ENCODE assay signal across 22 cellular contexts in genomic region chr17:68782829-68783228, GRCh38.
A peak's percentile ranks its signal among the peaks of the same experiment; 100 is the strongest.
DNase-seq lines count a peak whose midpoint lies in the region; ATAC-seq and TF ChIP-seq lines count a peak whose summit lies in the region.
"Had no signal": no experiment of that assay in that cellular context is flagged by ENCODE, and none has a peak within 500 bp of the region (broad histone marks: within the 10 kb centered on the region; RNA-seq: fewer than 3 reads in every experiment).

No MANE protein-coding gene starts in this region.

- H3K4me3 ChIP-seq in AG10803 (ENCODE audit: low read length): no peak overlapping the region
- no peak overlapping the region for H3K4me3 ChIP-seq in foreskin fibroblast (ENCODE audit: low read depth in 1 of 2, low read length in 2 of 2)
- no peak overlapping the region for H3K4me3 ChIP-seq in skeletal muscle cell (ENCODE audit: low read depth, low read length)
- H3K4me3 ChIP-seq: sigmoid colon had no signal

- no peak for TF ChIP-seq CTCF in AG10803 (conservative IDR thresholded peaks at IDR 0.05; ENCODE audit: low read length)
- TF ChIP-seq CTCF in foreskin fibroblast (IDR thresholded peaks at IDR 0.05; ENCODE audit: low read depth, low read length): no peak

- peak; percentile 100 for DNase-seq in AG10803 (ENCODE audit: low read depth)
- peak; percentile 44 for DNase-seq in RPMI7951 (ENCODE audit: low read depth)
- DNase-seq in foreskin fibroblast: peak; percentile 80 to 87
- DNase-seq in skeletal muscle cell (ENCODE audit: low read depth): peak; percentile 62
- DNase-seq in COLO829 (ENCODE audit: low spot score): no peak
- no peak for DNase-seq in stimulated activated naive CD8-positive, alpha-beta T cell treated with anti-CD3 and anti-CD28 coated beads, Interleukin-15, Interleukin-2, amounts not matched to agents 100 U/mL and 50 U/mL, for 24 hours
- no peak for DNase-seq in NCI-H1417 treated with DMSO at 0.1 percent for 48 hours (lab: John Stamatoyannopoulos, UW)
- DNase-seq: activated CD4-positive, CD25-positive, alpha-beta regulatory T cell treated with anti-CD3 and anti-CD28 coated beads, Interleukin-2, amount 50 U/mL, for 72 hours; activated CD8-positive, alpha-beta T cell treated with anti-CD3 and anti-CD28 coated beads for 36 hours; activated gamma-delta T cell; activated naive CD8-positive, alpha-beta T cell treated with anti-CD3 and anti-CD28 coated beads, Interleukin-2, amount 50 U/mL, for 24 hours; activated T-cell treated with anti-CD3 and anti-CD28 coated beads for 4 hours; effector CD8-positive, alpha-beta T cell; erythroblast; mammary epithelial cell; MV-4-11; NCI-H1694; NCI-H2171; NCI-H524; posterior cingulate gyrus; sigmoid colon had no signal

- ATAC-seq in stimulated activated naive CD8-positive, alpha-beta T cell treated with anti-CD3 and anti-CD28 coated beads, Interleukin-15, Interleukin-2, amounts not matched to agents 100 U/mL and 50 U/mL, for 24 hours: no peak
- ATAC-seq in HG03460 (IDR thresholded peaks at IDR 0.05; ENCODE audit: unreplicated experiment): no peak
- ATAC-seq: activated CD8-positive, alpha-beta T cell treated with anti-CD3 and anti-CD28 coated beads for 36 hours; activated naive CD8-positive, alpha-beta T cell treated with anti-CD3 and anti-CD28 coated beads, Interleukin-2, amount 50 U/mL, for 24 hours had no signal

Comparison
In these comparisons a context has a peak if more than half of its experiments do, and no peak if none do; other contexts are left out.
1. DNase-seq: peak in AG10803 (single experiment), RPMI7951 (single experiment), foreskin fibroblast (2 of 2) and skeletal muscle cell (single experiment); none in COLO829 (single experiment), stimulated activated naive CD8-positive, alpha-beta T cell treated with anti-CD3 and anti-CD28 coated beads, Interleukin-15, Interleukin-2, amounts not matched to agents 100 U/mL and 50 U/mL, for 24 hours (single experiment) and NCI-H1417 treated with DMSO at 0.1 percent for 48 hours (single experiment).